In genomic region chr12:25728196-25728595, GRCh38 we compare ENCODE assay signal across 18 cellular contexts.
"Had no signal": no experiment of that assay in that cellular context is flagged by ENCODE, and none has a peak within 500 bp of the region (broad histone marks: within the 10 kb centered on the region; RNA-seq: fewer than 3 reads in every experiment).

No MANE protein-coding gene starts in this region.

- H3K4me3 ChIP-seq: dorsolateral prefrontal cortex, gastrocnemius medialis, lung, ovary, right atrium auricular region, smooth muscle cell, stomach, thyroid gland had no signal

- H3K4me2 ChIP-seq: smooth muscle cell had no signal

- H3K9me3 ChIP-seq: gastrocnemius medialis, ovary, right atrium auricular region, stomach, thyroid gland had no signal

- H3K4me1 ChIP-seq: gastrocnemius medialis, right atrium auricular region, thyroid gland had no signal

- H3K27ac ChIP-seq: dorsolateral prefrontal cortex, gastrocnemius medialis, ovary, right atrium auricular region, stomach, thyroid gland had no signal

- H3K27me3 ChIP-seq: dorsolateral prefrontal cortex, gastrocnemius medialis, ovary, right atrium auricular region, stomach, thyroid gland had no signal

- DNase-seq: cerebellar nuclear complex; dorsolateral prefrontal cortex; effector CD4-positive, alpha-beta T cell; foreskin fibroblast; gastrocnemius medialis; head of caudate nucleus; natural killer cell; occipital lobe; ovary; stimulated activated CD4-positive, alpha-beta T cell treated with anti-CD3 and anti-CD28 coated beads, Interleukin-12 subunit alpha, Interleukin-12 subunit beta, amount 100 ng/mL, for 4 hours; stimulated activated CD4-positive, alpha-beta T cell treated with anti-CD3 and anti-CD28 coated beads, Interleukin-1b, Interleukin-23, amount 100 ng/mL, for 48 hours; stimulated activated CD4-positive, alpha-beta T cell treated with anti-CD3 and anti-CD28 coated beads, Interleukin-4, amount 100 ng/mL, for 1 hour; stimulated activated naive CD4-positive, alpha-beta T cell treated with Interleukin-2 at 50 U/mL for 16 hours; stomach; thyroid gland had no signal

- H3K36me3 ChIP-seq: gastrocnemius medialis, ovary, right atrium auricular region, stomach, thyroid gland had no signal
